Comparison of ENCODE assay signal across 1 cellular context in the genomic region with DNA sequence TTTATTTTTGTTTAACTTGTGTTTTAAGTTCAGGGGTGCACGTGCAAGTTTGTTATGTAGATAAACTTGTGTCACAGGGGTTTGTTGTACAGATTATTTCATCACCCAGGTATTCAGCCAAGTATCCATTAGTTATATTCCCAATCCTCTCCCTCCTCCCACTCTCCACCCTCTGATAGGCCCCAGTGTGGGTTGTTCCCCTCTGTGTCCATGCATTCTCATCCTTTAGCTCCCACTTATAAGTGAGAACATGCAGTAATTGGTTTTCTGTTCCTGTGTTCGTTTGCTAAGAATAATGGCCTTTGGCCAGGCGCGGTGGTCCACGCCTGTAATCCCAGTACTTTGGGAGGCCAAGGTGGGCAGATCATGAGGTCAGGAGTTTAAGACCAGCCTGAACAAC.
TF ChIP-seq lines count a peak whose summit lies in the region.

No MANE protein-coding gene starts in this region.

TF ChIP-seq in HEK293, 187 proteins besides CTCF, POLR2A, EP300 and RAD21 (continued from another document):
- TF ChIP-seq, protein P1, sequence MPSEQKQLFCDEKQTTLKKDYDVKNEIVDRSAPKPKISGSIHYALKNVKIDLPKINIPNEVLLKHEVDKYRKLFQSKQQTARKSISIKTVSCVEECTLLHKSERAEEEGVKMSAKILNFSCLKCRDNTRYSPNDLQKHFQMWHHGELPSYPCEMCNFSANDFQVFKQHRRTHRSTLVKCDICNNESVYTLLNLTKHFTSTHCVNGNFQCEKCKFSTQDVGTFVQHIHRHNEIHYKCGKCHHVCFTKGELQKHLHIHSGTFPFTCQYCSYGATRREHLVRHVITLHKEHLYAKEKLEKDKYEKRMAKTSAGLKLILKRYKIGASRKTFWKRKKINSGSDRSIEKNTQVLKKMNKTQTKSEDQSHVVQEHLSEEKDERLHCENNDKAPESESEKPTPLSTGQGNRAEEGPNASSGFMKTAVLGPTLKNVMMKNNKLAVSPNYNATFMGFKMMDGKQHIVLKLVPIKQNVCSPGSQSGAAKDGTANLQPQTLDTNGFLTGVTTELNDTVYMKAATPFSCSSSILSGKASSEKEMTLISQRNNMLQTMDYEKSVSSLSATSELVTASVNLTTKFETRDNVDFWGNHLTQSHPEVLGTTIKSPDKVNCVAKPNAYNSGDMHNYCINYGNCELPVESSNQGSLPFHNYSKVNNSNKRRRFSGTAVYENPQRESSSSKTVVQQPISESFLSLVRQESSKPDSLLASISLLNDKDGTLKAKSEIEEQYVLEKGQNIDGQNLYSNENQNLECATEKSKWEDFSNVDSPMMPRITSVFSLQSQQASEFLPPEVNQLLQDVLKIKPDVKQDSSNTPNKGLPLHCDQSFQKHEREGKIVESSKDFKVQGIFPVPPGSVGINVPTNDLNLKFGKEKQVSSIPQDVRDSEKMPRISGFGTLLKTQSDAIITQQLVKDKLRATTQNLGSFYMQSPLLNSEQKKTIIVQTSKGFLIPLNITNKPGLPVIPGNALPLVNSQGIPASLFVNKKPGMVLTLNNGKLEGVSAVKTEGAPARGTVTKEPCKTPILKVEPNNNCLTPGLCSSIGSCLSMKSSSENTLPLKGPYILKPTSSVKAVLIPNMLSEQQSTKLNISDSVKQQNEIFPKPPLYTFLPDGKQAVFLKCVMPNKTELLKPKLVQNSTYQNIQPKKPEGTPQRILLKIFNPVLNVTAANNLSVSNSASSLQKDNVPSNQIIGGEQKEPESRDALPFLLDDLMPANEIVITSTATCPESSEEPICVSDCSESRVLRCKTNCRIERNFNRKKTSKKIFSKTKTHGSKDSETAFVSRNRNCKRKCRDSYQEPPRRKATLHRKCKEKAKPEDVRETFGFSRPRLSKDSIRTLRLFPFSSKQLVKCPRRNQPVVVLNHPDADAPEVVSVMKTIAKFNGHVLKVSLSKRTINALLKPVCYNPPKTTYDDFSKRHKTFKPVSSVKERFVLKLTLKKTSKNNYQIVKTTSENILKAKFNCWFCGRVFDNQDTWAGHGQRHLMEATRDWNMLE (tag by site-specific recombination; conservative IDR thresholded peaks at IDR 0.05; ENCODE audit: low read depth): no peak
TF ChIP-seq in HEK293: peak in this region for 2.
